ENCODE assay signal across 26 cellular contexts in the genomic region with DNA sequence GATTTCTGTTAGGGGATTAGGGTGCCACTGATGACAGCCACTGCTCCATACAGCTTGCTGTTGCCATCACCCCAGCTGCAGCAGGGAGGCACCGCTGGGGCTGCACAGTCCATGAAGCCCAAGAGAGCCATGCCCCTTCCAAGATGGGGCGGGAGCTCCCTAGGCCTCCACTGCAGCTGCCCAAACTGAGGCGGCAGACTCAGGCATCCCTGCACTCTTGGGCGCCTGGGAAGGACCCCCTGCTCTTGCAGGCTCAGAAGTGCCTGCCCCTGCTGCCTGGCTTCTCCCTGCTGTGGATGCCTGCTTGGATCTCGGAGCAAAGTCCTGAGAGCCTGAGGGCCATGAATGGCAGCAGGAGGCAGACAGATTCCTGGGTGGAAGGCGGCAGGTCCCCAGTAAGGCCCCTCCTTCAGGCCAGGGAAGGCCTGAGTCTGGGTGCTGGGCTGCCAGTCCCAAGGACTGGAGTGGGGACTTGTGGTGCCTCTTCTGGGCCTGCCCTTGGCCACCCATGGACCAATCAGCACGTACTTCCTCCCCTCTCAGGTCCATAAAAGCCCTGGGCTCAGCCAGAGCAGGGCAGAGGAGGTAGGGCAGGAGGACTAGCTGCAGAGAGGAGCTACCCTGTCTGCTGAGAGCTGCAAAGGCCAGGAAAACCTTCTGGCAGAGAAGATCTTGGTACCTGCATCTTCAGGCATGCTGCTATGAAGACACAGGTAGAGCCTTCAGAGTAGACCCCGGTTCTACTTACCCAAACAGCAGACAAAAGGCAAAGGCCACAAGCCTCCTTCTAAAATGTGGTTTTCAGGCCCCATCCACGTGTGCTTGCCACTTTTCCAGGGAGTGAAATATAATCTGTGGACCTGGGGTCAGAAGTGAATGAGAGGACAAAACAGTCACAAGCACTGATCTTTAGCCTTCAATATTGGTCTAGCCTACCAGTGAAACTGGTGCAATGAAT. TPM values are rescaled to one million over a fixed set of nuclear protein-coding genes. Genes with fewer than 3 reads are reported as not detected.
DNase-seq lines count a peak whose midpoint lies in the region; ATAC-seq and TF ChIP-seq lines count a peak whose summit lies in the region.
"Had no signal": no experiment of that assay in that cellular context is flagged by ENCODE, and none has a peak within 500 bp of the region (broad histone marks: within the 10 kb centered on the region; RNA-seq: fewer than 3 reads in every experiment).

No MANE protein-coding gene starts in this region.

- H2BK5ac ChIP-seq in neuronal stem cell (ENCODE audit: low read length): no peak overlapping the region

- H3K9me2 ChIP-seq in MM.1S (replicated peaks; ENCODE audit: insufficient read depth, low read length) (no peaks in the 10 kb centered on the region), hepatocyte (replicated peaks; ENCODE audit: insufficient read depth) (no peaks in the 10 kb centered on the region)

- H3K4ac ChIP-seq in neuronal stem cell (ENCODE audit: low read length): no peak overlapping the region

- no peaks in the 10 kb centered on the region for H3K27me3 ChIP-seq in MM.1S (replicated peaks; ENCODE audit: insufficient read depth, low read length)
- H3K27me3 ChIP-seq in hepatocyte: no peaks in the 10 kb centered on the region
- H3K27me3 ChIP-seq in neuronal stem cell (ENCODE audit: control insufficient read depth in 3 of 3, insufficient read depth in 3 of 3, low read depth in 1 of 3, low read length in 3 of 3): no peaks in the 10 kb centered on the region
- no peaks in the 10 kb centered on the region for H3K27me3 ChIP-seq in testis
- no peaks in the 10 kb centered on the region for H3K27me3 ChIP-seq in WERI-Rb-1 (ENCODE audit: insufficient read depth, low read depth, severe bottlenecking)
- H3K27me3 ChIP-seq: BLaER1, SJSA1 had no signal

- no peaks in the 10 kb centered on the region for H3F3A ChIP-seq in MM.1S (ENCODE audit: insufficient read depth, low read length)

- no peaks in the 10 kb centered on the region for H3K9me3 ChIP-seq in MM.1S (replicated peaks; ENCODE audit: insufficient read depth, low read length)
- no peaks in the 10 kb centered on the region for H3K9me3 ChIP-seq in hepatocyte (ENCODE audit: low read depth)
- peaks cover 0 to 3% of the 10 kb centered on the region in 2 donors for H3K9me3 ChIP-seq in neuronal stem cell (replicated peaks in 1 of 2; ENCODE audit: control insufficient read depth in 2 of 2, insufficient read depth in 1 of 2, low read depth in 1 of 2, low read length in 2 of 2)
- H3K9me3 ChIP-seq in testis: no peaks in the 10 kb centered on the region
- no peaks in the 10 kb centered on the region for H3K9me3 ChIP-seq in WERI-Rb-1 (ENCODE audit: severe bottlenecking)
- H3K9me3 ChIP-seq: Caco-2, SJSA1 had no signal

- H3K79me2 ChIP-seq in MM.1S (ENCODE audit: low read length) (no peaks in the 10 kb centered on the region), hepatocyte (no peaks in the 10 kb centered on the region)

- peak overlapping the region; percentile 8; the same call in 1 of the 2 replicates for H2AFZ ChIP-seq in MM.1S (ENCODE audit: low read length)
- H2AFZ ChIP-seq in hepatocyte: no peak overlapping the region
- H2AFZ ChIP-seq in neuronal stem cell (ENCODE audit: low read length): peak overlapping the region; percentile 43
- H2AFZ ChIP-seq: GM23338 had no signal

- no peak overlapping the region for H3K27ac ChIP-seq in MM.1S (ENCODE audit: low read length)
- peak overlapping the region; percentile 18 for H3K27ac ChIP-seq in hepatocyte
- H3K27ac ChIP-seq in neuronal stem cell (replicated peaks; ENCODE audit: low read length): no peak overlapping the region
- no peak overlapping the region for H3K27ac ChIP-seq in testis
- no peak overlapping the region for H3K27ac ChIP-seq in WERI-Rb-1
- H3K27ac ChIP-seq: 22Rv1, BLaER1, SJSA1 had no signal

- no peak overlapping the region for H4K8ac ChIP-seq in neuronal stem cell (ENCODE audit: low read depth, low read length)

- peak overlapping the region; percentile 57 for H3K18ac ChIP-seq in neuronal stem cell (ENCODE audit: low read length)

- H4K20me1 ChIP-seq in MM.1S (ENCODE audit: insufficient read depth, low read length): no peaks in the 10 kb centered on the region
- no peaks in the 10 kb centered on the region for H4K20me1 ChIP-seq in hepatocyte (ENCODE audit: insufficient read depth, poor library complexity, severe bottlenecking)
- H4K20me1 ChIP-seq: BLaER1 had no signal

- H2BK120ac ChIP-seq in neuronal stem cell (ENCODE audit: low read depth, low read length): no peak overlapping the region

- WGBS in hepatocyte (ENCODE audit: low lambda C conversion rate, missing lambda C conversion rate): 87% methylated on average over 9 of the region's 9 CpGs
- no CpG with 5 or more reads among the region's 9 CpGs for WGBS in neuronal stem cell (ENCODE audit: extremely low coverage in 2 of 2, insufficient read length in 2 of 2, insufficient replicate concordance in 1 of 2), 2 donors
- WGBS in testis, 2 donors: 84 to 96% methylated on average over 9 of the region's 9 CpGs

- H3K4me3 ChIP-seq in GM12865 (ENCODE audit: low read depth, low read length): no peak overlapping the region
- no peak overlapping the region for H3K4me3 ChIP-seq in MM.1S (ENCODE audit: low read length)
- no peak overlapping the region for H3K4me3 ChIP-seq in hepatocyte
- H3K4me3 ChIP-seq in neuronal stem cell (ENCODE audit: low read length in 2 of 2): peak overlapping the region in 1 of 2 donors; percentile 59
- no peak overlapping the region for H3K4me3 ChIP-seq in testis
- no peak overlapping the region for H3K4me3 ChIP-seq in WERI-Rb-1 (ENCODE audit: low read depth, low read length)
- H3K4me3 ChIP-seq: BLaER1, GM23338, SJSA1 had no signal

- H3K14ac ChIP-seq in neuronal stem cell (ENCODE audit: low read length): peak overlapping the region; percentile 38

- H3K4me2 ChIP-seq in MM.1S (ENCODE audit: low read depth, low read length): no peak overlapping the region
- no peak overlapping the region for H3K4me2 ChIP-seq in hepatocyte
- H3K4me2 ChIP-seq in neuronal stem cell (ENCODE audit: insufficient read depth, low read length, poor library complexity, severe bottlenecking): no peak overlapping the region
- H3K4me2 ChIP-seq: BLaER1, GM23338 had no signal

- peak; percentile 37 for DNase-seq in GM12865 (ENCODE audit: low read depth)
- no peak for DNase-seq in MM.1S
- DNase-seq in hepatocyte (ENCODE audit: low spot score): no peak
- DNase-seq in neuronal stem cell (ENCODE audit: low spot score): no peak
- DNase-seq in cardiac septum (ENCODE audit: low spot score): no peak
- no peak for DNase-seq in testis
- no peak for DNase-seq in WERI-Rb-1
- DNase-seq: ACHN; Caco-2; CD4-positive, alpha-beta memory T cell; DMS 273 treated with DMSO at 0.1 percent for 48 hours; DMS79 treated with DMSO at 0.1 percent for 48 hours; Kasumi-1; NCI-H1417 treated with DMSO at 0.1 percent for 48 hours; NCI-H187; NCI-H2227 treated with DMSO at 0.1 percent for 48 hours; NCI-H510A; NCI-H748 treated with DMSO at 0.1 percent for 48 hours; NK-92 treated with Interleukin-12 subunit alpha and Interleukin-12 subunit beta, amount 100 ng/mL, for 24 hours; OCI-M1 had no signal

- intact Hi-C loops in cardiac septum (cut with DNase I) (no loop called here), testis (cut with DNase I; ENCODE audit: low total_unique reads) (no loop called here)

- H3K23ac ChIP-seq in neuronal stem cell (ENCODE audit: low read depth, low read length, poor library complexity): no peak overlapping the region

- H2AK5ac ChIP-seq in neuronal stem cell (ENCODE audit: low read depth, low read length): peak overlapping the region; percentile 37

- H2BK12ac ChIP-seq in neuronal stem cell (ENCODE audit: low read length): peak overlapping the region; percentile 90

- no peak for TF ChIP-seq POLR2A in testis (IDR thresholded peaks at IDR 0.05)

- H2BK15ac ChIP-seq in neuronal stem cell (ENCODE audit: low read length): no peak overlapping the region

- ATAC-seq in GM21737 (IDR thresholded peaks at IDR 0.05; ENCODE audit: unreplicated experiment): no peak
- ATAC-seq: GM23338, Right ventricle myocardium inferior had no signal

- no peak overlapping the region for H4K91ac ChIP-seq in neuronal stem cell (ENCODE audit: low read depth, low read length, poor library complexity)

- TF ChIP-seq CTCF in GM12865 (IDR thresholded peaks at IDR 0.05; ENCODE audit: insufficient read depth, low read depth, low read length, missing control alignments) (no peak), MM.1S (IDR thresholded peaks at IDR 0.05; ENCODE audit: low read length) (no peak), hepatocyte (IDR thresholded peaks at IDR 0.05; ENCODE audit: poor library complexity) (no peak), testis (IDR thresholded peaks at IDR 0.05) (no peak), WERI-Rb-1 (IDR thresholded peaks at IDR 0.05; ENCODE audit: low read depth, low read length) (no peak)

- H3K36me3 ChIP-seq in MM.1S (replicated peaks; ENCODE audit: insufficient read depth, low read length): no peaks in the 10 kb centered on the region
- H3K36me3 ChIP-seq in hepatocyte (replicated peaks; ENCODE audit: insufficient read depth, low read depth): no peaks in the 10 kb centered on the region
- no peaks in the 10 kb centered on the region for H3K36me3 ChIP-seq in neuronal stem cell (replicated peaks in 1 of 2; ENCODE audit: control insufficient read depth in 2 of 2, insufficient read depth in 2 of 2, low read length in 2 of 2)
- no peaks in the 10 kb centered on the region for H3K36me3 ChIP-seq in testis (ENCODE audit: low read depth, missing control alignments)
- H3K36me3 ChIP-seq in WERI-Rb-1: no peaks in the 10 kb centered on the region
- H3K36me3 ChIP-seq: BLaER1, SJSA1 had no signal

- H3K79me1 ChIP-seq in neuronal stem cell (ENCODE audit: low read depth, low read length): no peaks in the 10 kb centered on the region

- peaks cover 8% of the 10 kb centered on the region for H3K4me1 ChIP-seq in MM.1S (ENCODE audit: low read length)
- H3K4me1 ChIP-seq in hepatocyte (ENCODE audit: insufficient read depth): peaks cover 4% of the 10 kb centered on the region
- no peaks in the 10 kb centered on the region for H3K4me1 ChIP-seq in neuronal stem cell (ENCODE audit: control insufficient read depth in 2 of 2, insufficient read depth in 1 of 2, low read depth in 1 of 2, low read length in 2 of 2)
- H3K4me1 ChIP-seq in testis: no peaks in the 10 kb centered on the region
- H3K4me1 ChIP-seq: BLaER1, Caco-2, SJSA1 had no signal

- H3K9ac ChIP-seq in MM.1S (ENCODE audit: low read length) (no peak overlapping the region), neuronal stem cell (ENCODE audit: low read depth, low read length, poor library complexity) (no peak overlapping the region)
- H3K9ac ChIP-seq: BLaER1 had no signal

RNA-seq across cellular contexts. Expression of a gene that starts 30.0 kb away (rescaled TPM):
- total RNA-seq in hepatocyte (34.2 and 36.7 TPM in 2 replicates), cardiac septum (269 TPM), testis (10 to 100 TPM; 41.5 to 43.1 TPM)
- polyA plus RNA-seq in hepatocyte (15.1 and 18.8 TPM in 2 replicates), testis (ENCODE audit: insufficient read depth, low read depth, low replicate concordance) (19.3 TPM)
- polyA plus RNA-seq in neuronal stem cell (2013, experiment 1 of 2): 20.8 TPM
- polyA plus RNA-seq in neuronal stem cell (2013, experiment 2 of 2): 23.7 TPM
